Comparison of ENCODE assay signal across 1 cellular context in the genomic region with DNA sequence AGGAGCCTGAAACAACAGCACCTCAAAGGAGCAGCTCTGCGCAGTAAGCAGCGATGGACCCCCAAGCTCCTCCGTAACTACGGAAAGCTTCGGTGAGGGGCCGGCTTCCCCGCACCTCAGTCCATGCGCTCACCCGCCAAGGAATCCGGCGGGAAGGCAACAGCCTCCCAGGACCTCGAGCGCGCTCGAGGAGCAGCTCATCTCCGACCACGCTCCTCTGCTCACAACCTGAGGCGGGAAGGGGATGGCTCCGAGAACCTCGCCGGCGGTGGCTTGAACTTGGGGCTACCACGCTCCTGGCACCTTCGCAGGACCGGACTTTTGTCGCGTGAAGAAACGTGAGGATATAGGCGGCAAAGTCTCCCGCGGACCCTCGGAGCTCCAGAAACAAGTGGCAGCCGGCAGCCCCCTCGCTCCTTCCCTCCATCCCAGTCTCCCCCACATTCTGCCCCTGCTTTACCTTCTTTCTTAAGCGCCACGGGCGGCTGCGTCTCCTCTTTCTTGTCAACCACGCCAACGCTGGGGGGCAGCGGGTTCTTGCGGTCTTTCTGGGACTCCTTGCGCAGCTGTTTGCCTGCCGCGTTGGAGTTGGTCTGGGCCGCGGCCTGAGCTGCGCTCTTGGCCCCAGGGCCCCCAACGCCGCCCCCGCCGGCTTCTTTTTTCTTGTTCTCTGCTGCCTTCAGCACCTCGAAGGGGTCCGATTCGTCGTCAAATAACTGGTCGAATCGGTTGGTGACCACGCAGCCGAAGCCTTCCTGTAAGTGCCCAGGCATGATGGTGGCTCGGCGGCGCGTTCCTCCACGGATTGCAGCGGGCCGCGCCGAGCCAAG.
TF ChIP-seq lines count a peak whose summit lies in the region.

No MANE protein-coding gene starts in this region.

TF ChIP-seq in K562, 482 proteins besides CTCF, POLR2A, EP300 and RAD21 (continued from another document and continues in another):
- TF ChIP-seq PBX2 (CRISPR knock-in tag; IDR thresholded peaks at IDR 0.05; ENCODE audit: low read depth) (no peak), PBX2 (tag; conservative IDR thresholded peaks at IDR 0.05; ENCODE audit: low read depth) (no peak), ZNF282 (CRISPR knock-in tag; IDR thresholded peaks at IDR 0.05) (no peak), ZBTB33 (CRISPR knock-in tag; IDR thresholded peaks at IDR 0.05) (0 out of 2 replicates have a peak, but pooled peaks have one; percentile 2), PHF20 (IDR thresholded peaks at IDR 0.05; ENCODE audit: partially characterized antibody) (peak; percentile 52), CCNT2 (IDR thresholded peaks at IDR 0.05; ENCODE audit: borderline replicate concordance, extremely low read depth, insufficient read length, low read depth, low read length) (peak; percentile 8), ATF1 (CRISPR knock-in tag; IDR thresholded peaks at IDR 0.05) (no peak), ATF1 (tag; IDR thresholded peaks at IDR 0.05) (no peak), FOXJ2 (tag; IDR thresholded peaks at IDR 0.05) (0 out of 2 replicates have a peak, but pooled peaks have one; percentile 39), FOXO4 (CRISPR knock-in tag; IDR thresholded peaks at IDR 0.05) (no peak), BRD4 (IDR thresholded peaks at IDR 0.05) (peak; percentile 91), ZNF311 (CRISPR knock-in tag; IDR thresholded peaks at IDR 0.05) (no peak), RB1 (IDR thresholded peaks at IDR 0.05; ENCODE audit: low read depth) (peak; percentile 43), ELF2 (CRISPR knock-in tag; IDR thresholded peaks at IDR 0.05) (0 out of 2 replicates have a peak, but pooled peaks have one; percentile 35), TAF1 (IDR thresholded peaks at IDR 0.05; ENCODE audit: control insufficient read depth, extremely low read depth, insufficient read depth, low read length, severe bottlenecking) (peak; percentile 37), SUPT5H (IDR thresholded peaks at IDR 0.05) (peak; percentile 77), PKNOX1 (IDR thresholded peaks at IDR 0.05) (no peak), ZNF175 (CRISPR knock-in tag; IDR thresholded peaks at IDR 0.05; ENCODE audit: low read depth) (no peak), ZNF324 (CRISPR knock-in tag; IDR thresholded peaks at IDR 0.05) (no peak), ZNF395 (CRISPR knock-in tag; IDR thresholded peaks at IDR 0.05) (peak; percentile 73; the same call in 1 of the 2 replicates), MYNN (IDR thresholded peaks at IDR 0.05) (no peak), MYNN (CRISPR knock-in tag; IDR thresholded peaks at IDR 0.05) (no peak), FOXM1 (IDR thresholded peaks at IDR 0.05; ENCODE audit: low read depth) (no peak), FOXM1 (CRISPR knock-in tag; IDR thresholded peaks at IDR 0.05; ENCODE audit: low read depth) (no peak), E2F3 (CRISPR knock-in tag; IDR thresholded peaks at IDR 0.05) (0 out of 2 replicates have a peak, but pooled peaks have one; percentile 21), SIN3A (IDR thresholded peaks at IDR 0.05; ENCODE audit: borderline replicate concordance in 2 of 2, control insufficient read depth in 1 of 2, low read depth in 2 of 2, low read length in 2 of 2) (peak in 1 of 2 experiments; percentile 30; a peak in 1 of 4 replicates), MBD2 (IDR thresholded peaks at IDR 0.05; ENCODE audit: borderline replicate concordance, low read depth) (no peak), ELF1 (tag; IDR thresholded peaks at IDR 0.05) (no peak), CBFA2T3 (IDR thresholded peaks at IDR 0.05) (no peak), ZNF512 (tag; IDR thresholded peaks at IDR 0.05) (no peak), GTF2B (IDR thresholded peaks at IDR 0.05; ENCODE audit: extremely low read depth, insufficient read length) (no peak), RBM15 (IDR thresholded peaks at IDR 0.05; ENCODE audit: insufficient read depth, low read length) (no peak), ZNF778 (CRISPR knock-in tag; IDR thresholded peaks at IDR 0.05) (no peak), LARP7 (IDR thresholded peaks at IDR 0.05) (0 out of 2 replicates have a peak, but pooled peaks have one; percentile 43), ZNF217 (CRISPR knock-in tag; IDR thresholded peaks at IDR 0.05) (no peak), POLR2AphosphoS2 (IDR thresholded peaks at IDR 0.05; ENCODE audit: low read length) (no peak), SRSF3 (IDR thresholded peaks at IDR 0.05; ENCODE audit: insufficient read depth, low read length) (no peak)
- TF ChIP-seq, protein P1, sequence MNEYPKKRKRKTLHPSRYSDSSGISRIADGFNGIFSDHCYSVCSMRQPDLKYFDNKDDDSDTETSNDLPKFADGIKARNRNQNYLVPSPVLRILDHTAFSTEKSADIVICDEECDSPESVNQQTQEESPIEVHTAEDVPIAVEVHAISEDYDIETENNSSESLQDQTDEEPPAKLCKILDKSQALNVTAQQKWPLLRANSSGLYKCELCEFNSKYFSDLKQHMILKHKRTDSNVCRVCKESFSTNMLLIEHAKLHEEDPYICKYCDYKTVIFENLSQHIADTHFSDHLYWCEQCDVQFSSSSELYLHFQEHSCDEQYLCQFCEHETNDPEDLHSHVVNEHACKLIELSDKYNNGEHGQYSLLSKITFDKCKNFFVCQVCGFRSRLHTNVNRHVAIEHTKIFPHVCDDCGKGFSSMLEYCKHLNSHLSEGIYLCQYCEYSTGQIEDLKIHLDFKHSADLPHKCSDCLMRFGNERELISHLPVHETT (CRISPR knock-in tag; conservative IDR thresholded peaks at IDR 0.05 in 1 of 2, IDR thresholded peaks at IDR 0.05 in 1 of 2), result no peak
- TF ChIP-seq, protein P2, sequence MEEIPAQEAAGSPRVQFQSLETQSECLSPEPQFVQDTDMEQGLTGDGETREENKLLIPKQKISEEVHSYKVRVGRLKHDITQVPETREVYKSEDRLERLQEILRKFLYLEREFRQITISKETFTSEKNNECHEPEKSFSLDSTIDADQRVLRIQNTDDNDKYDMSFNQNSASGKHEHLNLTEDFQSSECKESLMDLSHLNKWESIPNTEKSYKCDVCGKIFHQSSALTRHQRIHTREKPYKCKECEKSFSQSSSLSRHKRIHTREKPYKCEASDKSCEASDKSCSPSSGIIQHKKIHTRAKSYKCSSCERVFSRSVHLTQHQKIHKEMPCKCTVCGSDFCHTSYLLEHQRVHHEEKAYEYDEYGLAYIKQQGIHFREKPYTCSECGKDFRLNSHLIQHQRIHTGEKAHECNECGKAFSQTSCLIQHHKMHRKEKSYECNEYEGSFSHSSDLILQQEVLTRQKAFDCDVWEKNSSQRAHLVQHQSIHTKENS (CRISPR knock-in tag; IDR thresholded peaks at IDR 0.05), result no peak
- TF ChIP-seq, protein P3, sequence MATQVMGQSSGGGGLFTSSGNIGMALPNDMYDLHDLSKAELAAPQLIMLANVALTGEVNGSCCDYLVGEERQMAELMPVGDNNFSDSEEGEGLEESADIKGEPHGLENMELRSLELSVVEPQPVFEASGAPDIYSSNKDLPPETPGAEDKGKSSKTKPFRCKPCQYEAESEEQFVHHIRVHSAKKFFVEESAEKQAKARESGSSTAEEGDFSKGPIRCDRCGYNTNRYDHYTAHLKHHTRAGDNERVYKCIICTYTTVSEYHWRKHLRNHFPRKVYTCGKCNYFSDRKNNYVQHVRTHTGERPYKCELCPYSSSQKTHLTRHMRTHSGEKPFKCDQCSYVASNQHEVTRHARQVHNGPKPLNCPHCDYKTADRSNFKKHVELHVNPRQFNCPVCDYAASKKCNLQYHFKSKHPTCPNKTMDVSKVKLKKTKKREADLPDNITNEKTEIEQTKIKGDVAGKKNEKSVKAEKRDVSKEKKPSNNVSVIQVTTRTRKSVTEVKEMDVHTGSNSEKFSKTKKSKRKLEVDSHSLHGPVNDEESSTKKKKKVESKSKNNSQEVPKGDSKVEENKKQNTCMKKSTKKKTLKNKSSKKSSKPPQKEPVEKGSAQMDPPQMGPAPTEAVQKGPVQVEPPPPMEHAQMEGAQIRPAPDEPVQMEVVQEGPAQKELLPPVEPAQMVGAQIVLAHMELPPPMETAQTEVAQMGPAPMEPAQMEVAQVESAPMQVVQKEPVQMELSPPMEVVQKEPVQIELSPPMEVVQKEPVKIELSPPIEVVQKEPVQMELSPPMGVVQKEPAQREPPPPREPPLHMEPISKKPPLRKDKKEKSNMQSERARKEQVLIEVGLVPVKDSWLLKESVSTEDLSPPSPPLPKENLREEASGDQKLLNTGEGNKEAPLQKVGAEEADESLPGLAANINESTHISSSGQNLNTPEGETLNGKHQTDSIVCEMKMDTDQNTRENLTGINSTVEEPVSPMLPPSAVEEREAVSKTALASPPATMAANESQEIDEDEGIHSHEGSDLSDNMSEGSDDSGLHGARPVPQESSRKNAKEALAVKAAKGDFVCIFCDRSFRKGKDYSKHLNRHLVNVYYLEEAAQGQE (CRISPR knock-in tag; IDR thresholded peaks at IDR 0.05; ENCODE audit: low read depth), result no peak
